Comparison of ENCODE assay signal across 11 cellular contexts in genomic region chr19:10007811-10008211, GRCh38. TPM values are rescaled to one million over a fixed set of nuclear protein-coding genes. Genes with fewer than 3 reads are reported as not detected.
A peak's percentile ranks its signal among the peaks of the same experiment; 100 is the strongest.
DNase-seq lines count a peak whose midpoint lies in the region; ATAC-seq, FAIRE-seq and TF ChIP-seq lines count a peak whose summit lies in the region.
"Had no signal": no experiment of that assay in that cellular context is flagged by ENCODE, and none has a peak within 500 bp of the region (broad histone marks: within the 10 kb centered on the region; RNA-seq: fewer than 3 reads in every experiment).

No MANE protein-coding gene starts in this region.

- H3K9ac ChIP-seq in BLaER1 treated with 17β-estradiol and CSF1 and Interleukin-3, amounts not matched to agents 10 nM and 100 nM, result no peak overlapping the region
- peak overlapping the region; percentile 78 for H3K9ac ChIP-seq in astrocyte (ENCODE audit: low read length)

- no peaks in the 10 kb centered on the region for H3K36me3 ChIP-seq in BLaER1 treated with 17β-estradiol and CSF1 and Interleukin-3, amounts not matched to agents 10 nM and 100 nM
- H3K36me3 ChIP-seq in astrocyte (ENCODE audit: insufficient read depth, low read length), result no peaks in the 10 kb centered on the region
- no peaks in the 10 kb centered on the region for H3K36me3 ChIP-seq in gastrocnemius medialis

- H3K4me3 Mint-ChIP-seq in astrocyte (ENCODE audit: unreplicated experiment), result peak overlapping the region; percentile 55
- no peak overlapping the region for H3K4me3 Mint-ChIP-seq in activated CD4-positive, alpha-beta T cell treated with anti-CD3 and anti-CD28 coated beads, Interleukin-2, amount 10 ng/mL, durations not matched to agents 7 days and 5 days
- H3K4me3 Mint-ChIP-seq: T-helper 1 cell treated with Interleukin-12 subunit alpha and Interleukin-12 subunit beta and Interleukin-4 antibody, amounts not matched to agents 30 μg/mL and 1 μg/mL, for 36 hours had no signal

- CTCF ChIA-PET in activated CD4-positive, alpha-beta T cell treated with anti-CD3 and anti-CD28 coated beads, Interleukin-2, amount 10 ng/mL, durations not matched to agents 7 days and 5 days (lab: Charles Lee), result no interaction called here

- peaks cover 0 to 20% (median 0%) of the 10 kb centered on the region in 11 experiments; a peak in 3 of 22 replicates for H4K20me1 ChIP-seq in BLaER1 treated with 17β-estradiol and CSF1 and Interleukin-3, amounts not matched to agents 10 nM and 100 nM
- peaks cover 5% of the 10 kb centered on the region for H4K20me1 ChIP-seq in astrocyte (ENCODE audit: insufficient read depth, low read length)

- H3K27me3 Mint-ChIP-seq in astrocyte (ENCODE audit: low read depth, unreplicated experiment), result peaks cover 18% of the 10 kb centered on the region
- peaks cover 39% of the 10 kb centered on the region for H3K27me3 Mint-ChIP-seq in activated CD4-positive, alpha-beta T cell treated with anti-CD3 and anti-CD28 coated beads, Interleukin-2, amount 10 ng/mL, durations not matched to agents 7 days and 5 days

- peaks cover 23 to 39% (median 32%) of the 10 kb centered on the region in 11 experiments for H3K27me3 ChIP-seq in BLaER1 treated with 17β-estradiol and CSF1 and Interleukin-3, amounts not matched to agents 10 nM and 100 nM
- H3K27me3 ChIP-seq in astrocyte (ENCODE audit: insufficient read depth, low read length) (peaks cover 19% of the 10 kb centered on the region), gastrocnemius medialis (peaks cover 8 to 33% (median 32%) of the 10 kb centered on the region in 3 donors)

- POLR2A ChIA-PET in activated CD4-positive, alpha-beta T cell treated with anti-CD3 and anti-CD28 coated beads, Interleukin-2, amount 10 ng/mL, durations not matched to agents 7 days and 5 days (lab: Charles Lee), result no interaction called here

- H3K36me3 Mint-ChIP-seq in astrocyte (ENCODE audit: low read depth, unreplicated experiment), result peaks cover 10% of the 10 kb centered on the region
- no peaks in the 10 kb centered on the region for H3K36me3 Mint-ChIP-seq in activated CD4-positive, alpha-beta T cell treated with anti-CD3 and anti-CD28 coated beads, Interleukin-2, amount 10 ng/mL, durations not matched to agents 7 days and 5 days (ENCODE audit: low read depth)

- no peak overlapping the region for H3K27ac ChIP-seq in BLaER1 treated with 17β-estradiol and CSF1 and Interleukin-3, amounts not matched to agents 10 nM and 100 nM
- H3K27ac ChIP-seq in astrocyte (ENCODE audit: low read depth, low read length), result peak overlapping the region; percentile 89
- H3K27ac ChIP-seq in gastrocnemius medialis, result peak overlapping the region; percentile 74 to 75 (median 74)

- no peak overlapping the region for H3K4me3 ChIP-seq in BLaER1 treated with 17β-estradiol and CSF1 and Interleukin-3, amounts not matched to agents 10 nM and 100 nM
- H3K4me3 ChIP-seq in astrocyte (ENCODE audit: insufficient read depth, low read depth, low read length), result no peak overlapping the region
- H3K4me3 ChIP-seq in gastrocnemius medialis, result peak overlapping the region in 1 of 4 donors; percentile 12

- no peaks in the 10 kb centered on the region for H3K9me3 ChIP-seq in BLaER1 treated with 17β-estradiol and CSF1 and Interleukin-3, amounts not matched to agents 10 nM and 100 nM (replicated peaks in 1 of 11)
- no peaks in the 10 kb centered on the region for H3K9me3 ChIP-seq in astrocyte (ENCODE audit: insufficient read depth, low read depth, low read length)
- H3K9me3 ChIP-seq in gastrocnemius medialis, result no peaks in the 10 kb centered on the region

- peak; percentile 47 for DNase-seq in astrocyte (ENCODE audit: low read depth)
- peak; percentile 57 for DNase-seq in left cardiac atrium
- peak; percentile 7 to 40 for DNase-seq in gastrocnemius medialis
- no peak for DNase-seq in NOMO-1 treated with dmso at 0.1 percent for 144 hours (lab: John Stamatoyannopoulos, UW; ENCODE audit: unreplicated experiment)
- DNase-seq in activated CD4-positive, alpha-beta T cell treated with anti-CD3 and anti-CD28 coated beads, Interleukin-2, amount 10 ng/mL, durations not matched to agents 7 days and 5 days, result no peak
- DNase-seq: NCI-H526 had no signal

- ATAC-seq in left cardiac atrium (peak; percentile 9 to 17), gastrocnemius medialis (no peak), GM19023 (IDR thresholded peaks at IDR 0.05; ENCODE audit: unreplicated experiment) (no peak), GM21825 (IDR thresholded peaks at IDR 0.05; ENCODE audit: unreplicated experiment) (no peak)

- peaks cover 24 to 69% (median 61%) of the 10 kb centered on the region in 10 experiments for H3K4me1 ChIP-seq in BLaER1 treated with 17β-estradiol and CSF1 and Interleukin-3, amounts not matched to agents 10 nM and 100 nM
- peaks cover 26% of the 10 kb centered on the region for H3K4me1 ChIP-seq in astrocyte (ENCODE audit: insufficient read depth, low read length)
- H3K4me1 ChIP-seq in gastrocnemius medialis, result no peaks in the 10 kb centered on the region

- H2AFZ ChIP-seq in astrocyte (ENCODE audit: low read depth, low read length), result no peak overlapping the region

- TF ChIP-seq POLR2A in gastrocnemius medialis (IDR thresholded peaks at IDR 0.05), result no peak

- TF ChIP-seq CTCF in astrocyte (IDR thresholded peaks at IDR 0.05; ENCODE audit: insufficient read depth, low read depth, low read length) (no peak), gastrocnemius medialis (IDR thresholded peaks at IDR 0.05 in 4 of 5, conservative IDR thresholded peaks at IDR 0.05 in 1 of 5) (no peak)

- peak overlapping the region; percentile 91 for H3K27ac Mint-ChIP-seq in astrocyte (ENCODE audit: unreplicated experiment)
- no peak overlapping the region for H3K27ac Mint-ChIP-seq in activated CD4-positive, alpha-beta T cell treated with anti-CD3 and anti-CD28 coated beads, Interleukin-2, amount 10 ng/mL, durations not matched to agents 7 days and 5 days
- H3K27ac Mint-ChIP-seq: T-helper 1 cell treated with Interleukin-12 subunit alpha and Interleukin-12 subunit beta and Interleukin-4 antibody, amounts not matched to agents 30 μg/mL and 1 μg/mL, for 36 hours had no signal

- FAIRE-seq in astrocyte (lab: Jason Lieb, UNC), result no peak
- FAIRE-seq: colon had no signal

- H3K4me2 ChIP-seq in BLaER1 treated with 17β-estradiol and CSF1 and Interleukin-3, amounts not matched to agents 10 nM and 100 nM, result peak overlapping the region; percentile 22 to 92 (median 72)
- peak overlapping the region; percentile 3 for H3K4me2 ChIP-seq in astrocyte (ENCODE audit: low read length)

- H3K9me3 Mint-ChIP-seq in astrocyte (ENCODE audit: unreplicated experiment), result peaks cover 2% of the 10 kb centered on the region
- H3K9me3 Mint-ChIP-seq in activated CD4-positive, alpha-beta T cell treated with anti-CD3 and anti-CD28 coated beads, Interleukin-2, amount 10 ng/mL, durations not matched to agents 7 days and 5 days, result no peaks in the 10 kb centered on the region
- H3K9me3 Mint-ChIP-seq: T-helper 1 cell treated with Interleukin-12 subunit alpha and Interleukin-12 subunit beta and Interleukin-4 antibody, amounts not matched to agents 30 μg/mL and 1 μg/mL, for 36 hours had no signal

- in situ Hi-C loops in gastrocnemius medialis (cut with MboI; ENCODE audit: low sequenced_read_pairs in 4 of 4), result loop anchor here in 1 of 4 donors (10.0 kb wide), 1 partner anchor 63 kb away; no protein-coding TSS in a partner anchor

- intact Hi-C loops in left cardiac atrium (cut with DNase I) (no loop called here), gastrocnemius medialis (cut with DNase I; ENCODE audit: low total_unique reads) (loop anchor here (5.0 kb wide), 1 partner anchor 61 kb away; no protein-coding TSS in a partner anchor)

- H3K4me1 Mint-ChIP-seq in astrocyte (ENCODE audit: low read depth, unreplicated experiment), result peaks cover 21% of the 10 kb centered on the region
- H3K4me1 Mint-ChIP-seq in activated CD4-positive, alpha-beta T cell treated with anti-CD3 and anti-CD28 coated beads, Interleukin-2, amount 10 ng/mL, durations not matched to agents 7 days and 5 days, result peaks cover 18% of the 10 kb centered on the region

- no peaks in the 10 kb centered on the region for H3K79me2 ChIP-seq in astrocyte (ENCODE audit: insufficient read depth, low read length)

RNA-seq across cellular contexts. Expression of gene COL5A3, which starts 2.5 kb away (rescaled TPM):
- total RNA-seq in astrocyte, result 22.2 and 28.0 TPM in 2 replicates
- total RNA-seq in left cardiac atrium, result 10 to 100 TPM; 16.4 to 23.9 TPM
- 1 to 10 TPM; 5.7 to 9.8 (median 6.6) TPM for total RNA-seq in gastrocnemius medialis
- under 1 TPM; 0.40 to 0.57 TPM for total RNA-seq in activated CD4-positive, alpha-beta T cell treated with anti-CD3 and anti-CD28 coated beads, Interleukin-2, amount 10 ng/mL, durations not matched to agents 7 days and 5 days

RNA-seq across cellular contexts. Expression of gene RDH8, which starts 5.5 kb away (rescaled TPM):
- total RNA-seq in astrocyte (not detected in 2 replicates), left cardiac atrium (not detected), gastrocnemius medialis (not detected)
- total RNA-seq in activated CD4-positive, alpha-beta T cell treated with anti-CD3 and anti-CD28 coated beads, Interleukin-2, amount 10 ng/mL, durations not matched to agents 7 days and 5 days, result not detected

Comparison
In these comparisons a context has a peak if more than half of its experiments do, and no peak if none do; other contexts are left out.
1. H3K27ac ChIP-seq: peak in astrocyte (single experiment) and gastrocnemius medialis (4 of 4); none in BLaER1 treated with 17β-estradiol and CSF1 and Interleukin-3, amounts not matched to agents 10 nM and 100 nM (0 of 11).
2. DNase-seq: peak in astrocyte (single experiment), left cardiac atrium (single experiment) and gastrocnemius medialis (2 of 2); none in NOMO-1 treated with dmso at 0.1 percent for 144 hours (single experiment) and activated CD4-positive, alpha-beta T cell treated with anti-CD3 and anti-CD28 coated beads, Interleukin-2, amount 10 ng/mL, durations not matched to agents 7 days and 5 days (single experiment).
3. ATAC-seq: peak in left cardiac atrium (2 of 2); none in gastrocnemius medialis (0 of 2), GM19023 (single experiment) and GM21825 (single experiment).
4. RNA of gene COL5A3, which starts 2.5 kb away (total RNA-seq): 16.4 to 23.9 TPM in left cardiac atrium, 22.2 to 28.0 TPM in astrocyte and 5.7 to 9.8 TPM in gastrocnemius medialis; 0.40 to 0.57 TPM in activated CD4-positive, alpha-beta T cell treated with anti-CD3 and anti-CD28 coated beads, Interleukin-2, amount 10 ng/mL, durations not matched to agents 7 days and 5 days; every median in the first group is over 4 times any median in the second.